In the genomic region with DNA sequence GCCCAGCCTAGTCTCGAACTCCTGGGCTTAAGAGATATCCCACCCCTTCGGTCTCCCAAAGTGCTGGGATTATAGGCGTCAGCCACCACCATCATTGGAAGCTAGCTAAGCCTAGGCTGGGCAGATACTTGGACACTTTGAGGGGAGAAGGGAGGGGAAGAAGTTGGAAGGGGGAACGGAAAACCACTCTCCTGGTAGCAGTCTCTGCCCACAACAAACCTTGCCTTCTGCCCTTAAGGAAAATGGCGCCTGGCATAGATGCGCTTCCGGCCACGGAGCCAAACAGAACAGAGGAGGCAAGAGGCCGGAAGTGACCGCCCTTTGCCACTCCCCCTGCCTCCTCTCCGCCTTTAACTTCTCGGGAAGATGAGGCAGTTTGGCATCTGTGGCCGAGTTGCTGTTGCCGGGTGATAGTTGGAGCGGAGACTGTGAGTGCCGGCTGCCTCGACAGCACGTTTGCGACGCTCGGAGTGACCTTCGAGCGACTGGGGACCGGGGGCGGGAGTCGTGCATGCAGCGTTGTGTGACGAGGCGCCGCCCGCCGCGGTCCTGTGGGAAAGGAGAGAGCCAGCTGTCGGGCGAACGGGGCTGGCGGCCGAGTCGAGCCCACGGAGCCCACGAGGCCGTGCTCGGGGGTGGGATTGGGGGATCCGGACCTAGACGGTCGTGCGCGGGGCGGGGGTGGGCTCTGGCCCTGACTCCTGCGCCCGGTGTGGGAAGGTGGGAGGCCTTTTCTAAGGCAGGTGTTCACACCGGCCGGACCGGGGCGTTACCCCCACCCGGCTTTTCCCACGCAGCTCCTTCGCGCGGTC, we compare ENCODE assay signal across 1 cellular context.
TF ChIP-seq lines count a peak whose summit lies in the region.

Gene MFN1 (plus strand): TSS at position 327 of the 812 bp plus-strand sequence. CDS start 1,143 bp downstream, outside the sequence.

TF ChIP-seq in GM12878, 131 proteins besides CTCF, POLR2A, EP300 and RAD21 (continued from another document and continues in another):
- TF ChIP-seq, protein P1, sequence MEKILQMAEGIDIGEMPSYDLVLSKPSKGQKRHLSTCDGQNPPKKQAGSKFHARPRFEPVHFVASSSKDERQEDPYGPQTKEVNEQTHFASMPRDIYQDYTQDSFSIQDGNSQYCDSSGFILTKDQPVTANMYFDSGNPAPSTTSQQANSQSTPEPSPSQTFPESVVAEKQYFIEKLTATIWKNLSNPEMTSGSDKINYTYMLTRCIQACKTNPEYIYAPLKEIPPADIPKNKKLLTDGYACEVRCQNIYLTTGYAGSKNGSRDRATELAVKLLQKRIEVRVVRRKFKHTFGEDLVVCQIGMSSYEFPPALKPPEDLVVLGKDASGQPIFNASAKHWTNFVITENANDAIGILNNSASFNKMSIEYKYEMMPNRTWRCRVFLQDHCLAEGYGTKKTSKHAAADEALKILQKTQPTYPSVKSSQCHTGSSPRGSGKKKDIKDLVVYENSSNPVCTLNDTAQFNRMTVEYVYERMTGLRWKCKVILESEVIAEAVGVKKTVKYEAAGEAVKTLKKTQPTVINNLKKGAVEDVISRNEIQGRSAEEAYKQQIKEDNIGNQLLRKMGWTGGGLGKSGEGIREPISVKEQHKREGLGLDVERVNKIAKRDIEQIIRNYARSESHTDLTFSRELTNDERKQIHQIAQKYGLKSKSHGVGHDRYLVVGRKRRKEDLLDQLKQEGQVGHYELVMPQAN (conservative IDR thresholded peaks at IDR 0.05) = peak; percentile 58; the same call in 1 of the 2 replicates
- TF ChIP-seq, protein P2, sequence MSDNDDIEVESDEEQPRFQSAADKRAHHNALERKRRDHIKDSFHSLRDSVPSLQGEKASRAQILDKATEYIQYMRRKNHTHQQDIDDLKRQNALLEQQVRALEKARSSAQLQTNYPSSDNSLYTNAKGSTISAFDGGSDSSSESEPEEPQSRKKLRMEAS (IDR thresholded peaks at IDR 0.05; ENCODE audit: low read depth, low read length) = peak; percentile 24; the same call in 1 of the 2 replicates
- no peak for TF ChIP-seq MYC (IDR thresholded peaks at IDR 0.05; ENCODE audit: insufficient read depth, insufficient read length, insufficient replicate concordance, low read length, severe bottlenecking)
- no peak for TF ChIP-seq ZBED1 (IDR thresholded peaks at IDR 0.05; ENCODE audit: borderline replicate concordance)
- peak; percentile 9; the same call in 1 of the 2 replicates for TF ChIP-seq RFX5 (IDR thresholded peaks at IDR 0.05; ENCODE audit: low read depth, low read length)
- TF ChIP-seq SREBF2 (IDR thresholded peaks at IDR 0.05; ENCODE audit: low read length) = no peak
- no peak for TF ChIP-seq NR2C2 (IDR thresholded peaks at IDR 0.05; ENCODE audit: borderline replicate concordance, control insufficient read depth, insufficient read length, low read depth)
- TF ChIP-seq POLR2AphosphoS2 (IDR thresholded peaks at IDR 0.05; ENCODE audit: low read depth, low read length) = peak; percentile 92
- TF ChIP-seq CBX3 (IDR thresholded peaks at IDR 0.05; ENCODE audit: borderline replicate concordance, low read depth) = no peak
- no peak for TF ChIP-seq PRDM15 (CRISPR knock-in tag; IDR thresholded peaks at IDR 0.05)
- no peak for TF ChIP-seq NFYA (IDR thresholded peaks at IDR 0.05; ENCODE audit: borderline replicate concordance, low read depth, low read length)
- peak; percentile 38; the same call in 1 of the 3 replicates for TF ChIP-seq POU2F2 (IDR thresholded peaks at IDR 0.05; ENCODE audit: borderline replicate concordance, low read depth, low read length)
- no peak for TF ChIP-seq SMARCA5 (IDR thresholded peaks at IDR 0.05)
- TF ChIP-seq, protein P3, sequence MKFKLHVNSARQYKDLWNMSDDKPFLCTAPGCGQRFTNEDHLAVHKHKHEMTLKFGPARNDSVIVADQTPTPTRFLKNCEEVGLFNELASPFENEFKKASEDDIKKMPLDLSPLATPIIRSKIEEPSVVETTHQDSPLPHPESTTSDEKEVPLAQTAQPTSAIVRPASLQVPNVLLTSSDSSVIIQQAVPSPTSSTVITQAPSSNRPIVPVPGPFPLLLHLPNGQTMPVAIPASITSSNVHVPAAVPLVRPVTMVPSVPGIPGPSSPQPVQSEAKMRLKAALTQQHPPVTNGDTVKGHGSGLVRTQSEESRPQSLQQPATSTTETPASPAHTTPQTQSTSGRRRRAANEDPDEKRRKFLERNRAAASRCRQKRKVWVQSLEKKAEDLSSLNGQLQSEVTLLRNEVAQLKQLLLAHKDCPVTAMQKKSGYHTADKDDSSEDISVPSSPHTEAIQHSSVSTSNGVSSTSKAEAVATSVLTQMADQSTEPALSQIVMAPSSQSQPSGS (IDR thresholded peaks at IDR 0.05; ENCODE audit: low read length) = no peak
- TF ChIP-seq RUNX3 (IDR thresholded peaks at IDR 0.05; ENCODE audit: low read length) = peak; percentile 79
- TF ChIP-seq, protein P4, sequence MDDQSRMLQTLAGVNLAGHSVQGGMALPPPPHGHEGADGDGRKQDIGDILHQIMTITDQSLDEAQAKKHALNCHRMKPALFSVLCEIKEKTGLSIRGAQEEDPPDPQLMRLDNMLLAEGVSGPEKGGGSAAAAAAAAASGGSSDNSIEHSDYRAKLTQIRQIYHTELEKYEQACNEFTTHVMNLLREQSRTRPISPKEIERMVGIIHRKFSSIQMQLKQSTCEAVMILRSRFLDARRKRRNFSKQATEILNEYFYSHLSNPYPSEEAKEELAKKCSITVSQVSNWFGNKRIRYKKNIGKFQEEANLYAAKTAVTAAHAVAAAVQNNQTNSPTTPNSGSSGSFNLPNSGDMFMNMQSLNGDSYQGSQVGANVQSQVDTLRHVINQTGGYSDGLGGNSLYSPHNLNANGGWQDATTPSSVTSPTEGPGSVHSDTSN (IDR thresholded peaks at IDR 0.05; ENCODE audit: insufficient replicate concordance, low read depth, low read length) = no peak
- TF ChIP-seq SMAD5 (IDR thresholded peaks at IDR 0.05; ENCODE audit: low read depth) = peak; percentile 87
- no peak for TF ChIP-seq SUZ12 (IDR thresholded peaks at IDR 0.05; ENCODE audit: unreplicated experiment)
- TF ChIP-seq, protein P5, sequence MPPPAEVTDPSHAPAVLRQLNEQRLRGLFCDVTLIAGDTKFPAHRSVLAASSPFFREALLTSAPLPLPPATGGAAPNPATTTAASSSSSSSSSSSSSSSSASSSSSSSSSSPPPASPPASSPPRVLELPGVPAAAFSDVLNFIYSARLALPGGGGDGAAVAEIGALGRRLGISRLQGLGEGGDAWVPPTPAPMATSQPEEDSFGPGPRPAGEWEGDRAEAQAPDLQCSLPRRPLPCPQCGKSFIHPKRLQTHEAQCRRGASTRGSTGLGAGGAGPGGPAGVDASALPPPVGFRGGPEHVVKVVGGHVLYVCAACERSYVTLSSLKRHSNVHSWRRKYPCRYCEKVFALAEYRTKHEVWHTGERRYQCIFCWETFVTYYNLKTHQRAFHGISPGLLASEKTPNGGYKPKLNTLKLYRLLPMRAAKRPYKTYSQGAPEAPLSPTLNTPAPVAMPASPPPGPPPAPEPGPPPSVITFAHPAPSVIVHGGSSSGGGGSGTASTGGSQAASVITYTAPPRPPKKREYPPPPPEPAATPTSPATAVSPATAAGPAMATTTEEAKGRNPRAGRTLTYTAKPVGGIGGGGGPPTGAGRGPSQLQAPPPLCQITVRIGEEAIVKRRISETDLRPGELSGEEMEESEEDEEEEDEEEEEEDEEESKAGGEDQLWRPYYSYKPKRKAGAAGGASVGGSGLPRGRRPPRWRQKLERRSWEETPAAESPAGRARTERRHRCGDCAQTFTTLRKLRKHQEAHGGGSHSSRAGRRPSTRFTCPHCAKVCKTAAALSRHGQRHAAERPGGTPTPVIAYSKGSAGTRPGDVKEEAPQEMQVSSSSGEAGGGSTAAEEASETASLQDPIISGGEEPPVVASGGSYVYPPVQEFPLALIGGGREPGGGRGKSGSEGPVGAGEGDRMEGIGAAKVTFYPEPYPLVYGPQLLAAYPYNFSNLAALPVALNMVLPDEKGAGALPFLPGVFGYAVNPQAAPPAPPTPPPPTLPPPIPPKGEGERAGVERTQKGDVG (CRISPR knock-in tag; IDR thresholded peaks at IDR 0.05) = no peak
- TF ChIP-seq, protein P6, sequence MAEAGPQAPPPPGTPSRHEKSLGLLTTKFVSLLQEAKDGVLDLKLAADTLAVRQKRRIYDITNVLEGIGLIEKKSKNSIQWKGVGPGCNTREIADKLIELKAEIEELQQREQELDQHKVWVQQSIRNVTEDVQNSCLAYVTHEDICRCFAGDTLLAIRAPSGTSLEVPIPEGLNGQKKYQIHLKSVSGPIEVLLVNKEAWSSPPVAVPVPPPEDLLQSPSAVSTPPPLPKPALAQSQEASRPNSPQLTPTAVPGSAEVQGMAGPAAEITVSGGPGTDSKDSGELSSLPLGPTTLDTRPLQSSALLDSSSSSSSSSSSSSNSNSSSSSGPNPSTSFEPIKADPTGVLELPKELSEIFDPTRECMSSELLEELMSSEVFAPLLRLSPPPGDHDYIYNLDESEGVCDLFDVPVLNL (IDR thresholded peaks at IDR 0.05; ENCODE audit: low read depth, low read length) = no peak
- peak; percentile 83 for TF ChIP-seq IKZF1 (conservative IDR thresholded peaks at IDR 0.05)
- TF ChIP-seq RAD51 (IDR thresholded peaks at IDR 0.05) = no peak
- no peak for TF ChIP-seq ZNF274 (IDR thresholded peaks at IDR 0.05; ENCODE audit: insufficient read depth, insufficient read length)
- no peak for TF ChIP-seq FOXM1 (IDR thresholded peaks at IDR 0.05; ENCODE audit: low read depth, low read length)
- TF ChIP-seq BRCA1 (IDR thresholded peaks at IDR 0.05; ENCODE audit: low read depth, low read length) = no peak
- TF ChIP-seq CEBPZ (IDR thresholded peaks at IDR 0.05; ENCODE audit: low read depth, low read length) = no peak
- TF ChIP-seq NFXL1 (IDR thresholded peaks at IDR 0.05; ENCODE audit: borderline replicate concordance) = no peak
- peak; percentile 96 for TF ChIP-seq POLR2AphosphoS5 (IDR thresholded peaks at IDR 0.05; ENCODE audit: low read length)
- TF ChIP-seq ZZZ3 (IDR thresholded peaks at IDR 0.05; ENCODE audit: control insufficient read depth, insufficient read length, low read depth) = no peak
- TF ChIP-seq MEF2A (IDR thresholded peaks at IDR 0.05; ENCODE audit: insufficient read depth, low read depth, low read length) = no peak
- TF ChIP-seq ZNF622 (IDR thresholded peaks at IDR 0.05) = no peak
- no peak for TF ChIP-seq ZNF217 (IDR thresholded peaks at IDR 0.05)
- TF ChIP-seq MYB (IDR thresholded peaks at IDR 0.05; ENCODE audit: borderline replicate concordance, low read depth, low read length) = no peak
- no peak for TF ChIP-seq ZBTB33 (IDR thresholded peaks at IDR 0.05)
